Comparison of ENCODE assay signal across 18 cellular contexts in the genomic region with DNA sequence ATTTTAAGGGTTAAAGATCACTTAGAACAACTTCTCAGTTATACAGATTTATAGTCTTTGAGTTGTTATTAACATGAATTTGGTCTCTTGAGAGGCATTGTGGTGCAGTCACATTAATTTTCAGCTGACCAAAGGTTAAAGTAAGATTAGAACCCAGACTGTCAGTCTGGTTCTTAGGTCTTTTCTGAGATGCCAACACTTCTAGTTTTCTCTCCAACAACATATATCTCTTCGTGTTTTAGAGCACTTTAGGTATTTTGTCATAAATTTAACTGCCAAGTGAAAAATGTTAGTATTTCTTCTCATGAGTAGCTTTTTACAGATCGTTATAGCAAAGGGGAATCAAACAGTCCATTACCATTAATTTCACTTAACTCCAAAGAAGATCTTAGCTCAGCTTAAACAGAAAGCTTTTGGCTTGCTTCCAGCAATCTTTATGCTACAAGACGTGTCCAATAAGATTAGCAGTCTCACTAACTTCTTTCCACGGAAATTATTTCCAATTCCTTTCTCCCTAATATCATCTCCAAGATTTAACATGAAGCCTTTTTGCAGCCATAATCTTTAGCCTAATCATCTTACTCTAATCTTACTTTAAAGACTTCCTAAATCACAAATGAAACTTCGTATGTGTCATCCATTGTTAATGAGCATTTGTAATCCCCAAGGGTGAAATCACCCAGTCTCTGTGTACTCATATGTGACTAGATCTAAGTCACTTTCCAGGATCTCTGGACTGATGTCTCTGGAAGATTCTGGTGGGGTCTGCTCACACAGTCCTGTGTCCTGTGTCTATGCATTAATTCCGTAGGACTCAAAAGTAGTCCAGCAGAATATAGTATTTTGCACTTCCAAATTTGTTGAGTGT.
A peak's percentile ranks its signal among the peaks of the same experiment; 100 is the strongest.
DNase-seq lines count a peak whose midpoint lies in the region; ATAC-seq lines count a peak whose summit lies in the region.
"Had no signal": no experiment of that assay in that cellular context is flagged by ENCODE, and none has a peak within 500 bp of the region (broad histone marks: within the 10 kb centered on the region; RNA-seq: fewer than 3 reads in every experiment).

No MANE protein-coding gene starts in this region.

- no peak overlapping the region for H3K27ac ChIP-seq in BLaER1
- H3K27ac ChIP-seq: neutrophil had no signal

- DNase-seq in NCI-H69 (lab: John Stamatoyannopoulos, UW) (peak; percentile 37), amniotic epithelial cell (ENCODE audit: low read depth) (peak; percentile 27), left kidney (ENCODE audit: low read depth, low spot score) (peak; percentile 34), Kasumi-1 (lab: John Stamatoyannopoulos, UW) (no peak), NCI-H187 treated with DMSO at 0.1 percent for 48 hours (lab: John Stamatoyannopoulos, UW) (no peak)
- DNase-seq: activated CD8-positive, alpha-beta T cell treated with anti-CD3 and anti-CD28 coated beads, Interleukin-2, amount 10 ng/mL, durations not matched to agents 7 days and 5 days; effector CD8-positive, alpha-beta T cell; EL; foreskin melanocyte; left cardiac atrium; MG63; NCI-H1930; NCI-H510A; retina had no signal

- H3K4me3 ChIP-seq in BLaER1 = no peak overlapping the region
- H3K4me3 ChIP-seq: MG63 had no signal

- H3K9ac ChIP-seq in BLaER1 = no peak overlapping the region

- 0 out of 2 replicates have a peak, but pooled peaks cover 3% of the 10 kb centered on the region for H3K9me3 ChIP-seq in BLaER1
- H3K9me3 ChIP-seq: MG63, neutrophil had no signal

- no peaks in the 10 kb centered on the region for H3K27me3 ChIP-seq in BLaER1
- H3K27me3 ChIP-seq: MG63, neutrophil had no signal

- peaks cover 35% of the 10 kb centered on the region for H3K4me1 ChIP-seq in BLaER1

- peak overlapping the region; percentile 7; the same call in 1 of the 2 replicates for H3K4me2 ChIP-seq in BLaER1

- ATAC-seq in HG03571 (IDR thresholded peaks at IDR 0.05; ENCODE audit: unreplicated experiment) (no peak), HG03025 (IDR thresholded peaks at IDR 0.05; ENCODE audit: low FRiP score, unreplicated experiment) (no peak)
- ATAC-seq: activated CD8-positive, alpha-beta T cell treated with anti-CD3 and anti-CD28 coated beads, Interleukin-2, amount 10 ng/mL, durations not matched to agents 7 days and 5 days; left cardiac atrium had no signal

- no peaks in the 10 kb centered on the region for H3K36me3 ChIP-seq in BLaER1
- H3K36me3 ChIP-seq: MG63, neutrophil had no signal

- H4K20me1 ChIP-seq in BLaER1 = no peaks in the 10 kb centered on the region

Comparison
In these comparisons a context has a peak if more than half of its experiments do, and no peak if none do; other contexts are left out.
1. DNase-seq: peak in NCI-H69 (single experiment), amniotic epithelial cell (single experiment) and left kidney (single experiment); none in Kasumi-1 (0 of 2) and NCI-H187 treated with DMSO at 0.1 percent for 48 hours (single experiment).